In the genomic region with DNA sequence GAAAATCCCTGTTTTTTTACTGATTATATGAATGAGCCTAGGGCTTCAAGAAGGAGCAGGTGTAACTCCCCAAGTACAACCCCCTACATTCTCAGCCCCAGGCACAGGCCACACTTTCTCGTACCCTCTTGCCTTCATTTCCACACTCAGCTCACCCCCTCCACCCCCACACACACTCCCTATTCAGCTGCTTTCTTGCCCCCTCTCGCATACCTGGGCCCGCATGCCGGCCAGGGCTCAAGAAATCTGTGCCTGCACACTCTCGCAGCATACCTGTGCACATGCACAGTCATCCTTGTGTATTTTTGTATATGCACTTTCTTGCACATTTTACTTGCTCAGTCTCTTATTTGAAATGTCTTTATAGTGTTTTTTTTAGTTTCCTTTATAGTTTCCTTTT, we compare ENCODE assay signal across 11 cellular contexts. TPM values are rescaled to one million over a fixed set of nuclear protein-coding genes. Genes with fewer than 3 reads are reported as not detected.
DNase-seq lines count a peak whose midpoint lies in the region; ATAC-seq and TF ChIP-seq lines count a peak whose summit lies in the region.
"Had no signal": no experiment of that assay in that cellular context is flagged by ENCODE, and none has a peak within 500 bp of the region (broad histone marks: within the 10 kb centered on the region; RNA-seq: fewer than 3 reads in every experiment).

No MANE protein-coding gene starts in this region.

- H3K27me3 Mint-ChIP-seq in activated T-cell treated with anti-CD3 and anti-CD28 coated beads, Interleukin-2, amount 50 U/mL, for 4 hours (ENCODE audit: low read depth): peaks cover 38% of the 10 kb centered on the region
- H3K27me3 Mint-ChIP-seq in mesothelial cell of epicardium (ENCODE audit: low read depth): no peaks in the 10 kb centered on the region
- peaks cover 6% of the 10 kb centered on the region for H3K27me3 Mint-ChIP-seq in type B pancreatic cell

- no peak for DNase-seq in activated T-cell treated with anti-CD3 and anti-CD28 coated beads, Interleukin-2, amount 50 U/mL, for 4 hours
- DNase-seq in activated T-cell treated with anti-CD3 and anti-CD28 coated beads for 4 hours: no peak
- DNase-seq in breast epithelium (ENCODE audit: low spot score in 2 of 2): no peak
- DNase-seq in mesothelial cell of epicardium (ENCODE audit: low spot score in 2 of 2, unreplicated experiment in 2 of 2): no peak
- no peak for DNase-seq in type B pancreatic cell (ENCODE audit: extremely low spot score, unreplicated experiment)
- no peak for DNase-seq in putamen (ENCODE audit: low spot score)
- DNase-seq in COLO668 (lab: John Stamatoyannopoulos, UW; ENCODE audit: unreplicated experiment): no peak
- DNase-seq: activated CD4-positive, alpha-beta T cell treated with anti-CD3 and anti-CD28 coated beads for 1 hour; IMR-90; left ventricle myocardium inferior had no signal

- peak overlapping the region; percentile 99 for H3K27ac Mint-ChIP-seq in mesothelial cell of epicardium
- H3K27ac Mint-ChIP-seq in type B pancreatic cell: peak overlapping the region; percentile 97

- no peak for ATAC-seq in activated T-cell treated with anti-CD3 and anti-CD28 coated beads, Interleukin-2, amount 50 U/mL, for 4 hours
- ATAC-seq in GM18511 (IDR thresholded peaks at IDR 0.05; ENCODE audit: unreplicated experiment): no peak

- no peaks in the 10 kb centered on the region for H3K9me3 Mint-ChIP-seq in activated T-cell treated with anti-CD3 and anti-CD28 coated beads, Interleukin-2, amount 50 U/mL, for 4 hours
- H3K9me3 Mint-ChIP-seq in mesothelial cell of epicardium (no peaks in the 10 kb centered on the region), type B pancreatic cell (no peaks in the 10 kb centered on the region)

- no peaks in the 10 kb centered on the region for H3K36me3 ChIP-seq in breast epithelium
- H3K36me3 ChIP-seq: left ventricle myocardium inferior had no signal

- peak overlapping the region in 2 of 3 donors; percentile 88 to 97 for H3K4me3 ChIP-seq in breast epithelium

- H3K4me1 ChIP-seq in breast epithelium: peaks cover 0 to 17% of the 10 kb centered on the region in 2 donors

- TF ChIP-seq POLR2A in breast epithelium (IDR thresholded peaks at IDR 0.05): no peak

- peak overlapping the region; percentile 84 for H3K4me3 Mint-ChIP-seq in activated T-cell treated with anti-CD3 and anti-CD28 coated beads, Interleukin-2, amount 50 U/mL, for 4 hours
- peak overlapping the region; percentile 95 for H3K4me3 Mint-ChIP-seq in mesothelial cell of epicardium
- peak overlapping the region; percentile 100 for H3K4me3 Mint-ChIP-seq in type B pancreatic cell

- intact Hi-C loops in breast epithelium (cut with DNase I; ENCODE audit: low total_unique reads): loop anchor here (10.0 kb wide), 1 partner anchor 442 kb away; a partner anchor contains a TSS

- H3K27ac ChIP-seq in breast epithelium: peak overlapping the region; percentile 85 to 98
- H3K27ac ChIP-seq: left ventricle myocardium inferior had no signal

- H3K9me3 ChIP-seq in breast epithelium: no peaks in the 10 kb centered on the region
- H3K9me3 ChIP-seq: left ventricle myocardium inferior had no signal

- H3K27me3 ChIP-seq in breast epithelium: no peaks in the 10 kb centered on the region

- no peak for TF ChIP-seq CTCF in breast epithelium (IDR thresholded peaks at IDR 0.05)
- TF ChIP-seq CTCF in mesothelial cell of epicardium (IDR thresholded peaks at IDR 0.05; ENCODE audit: unreplicated experiment): no peak
- no peak for TF ChIP-seq CTCF in type B pancreatic cell (conservative IDR thresholded peaks at IDR 0.05)

- peaks cover 20% of the 10 kb centered on the region for H3K4me1 Mint-ChIP-seq in activated T-cell treated with anti-CD3 and anti-CD28 coated beads, Interleukin-2, amount 50 U/mL, for 4 hours (ENCODE audit: low read depth)
- H3K4me1 Mint-ChIP-seq in mesothelial cell of epicardium (peaks cover 74% of the 10 kb centered on the region), type B pancreatic cell (ENCODE audit: unreplicated experiment) (peaks cover 52% of the 10 kb centered on the region)

- H3K36me3 Mint-ChIP-seq in activated T-cell treated with anti-CD3 and anti-CD28 coated beads, Interleukin-2, amount 50 U/mL, for 4 hours (ENCODE audit: insufficient read depth): no peaks in the 10 kb centered on the region
- H3K36me3 Mint-ChIP-seq in mesothelial cell of epicardium: peaks cover 2% of the 10 kb centered on the region
- peaks cover 19% of the 10 kb centered on the region for H3K36me3 Mint-ChIP-seq in type B pancreatic cell

RNA-seq across cellular contexts. Expression of a gene that starts 2.0 kb away (rescaled TPM):
- total RNA-seq in activated T-cell treated with anti-CD3 and anti-CD28 coated beads, Interleukin-2, amount 50 U/mL, for 4 hours: under 1 TPM; 0.86 to 0.95 (median 0.92) TPM
- total RNA-seq in breast epithelium: 100 to 1,000 TPM; 109 to 149 (median 116) TPM
- 464 to 475 TPM (median 471 TPM) in 3 replicates for total RNA-seq in mesothelial cell of epicardium
- 260 and 507 TPM in 2 replicates for total RNA-seq in type B pancreatic cell (ENCODE audit: low replicate concordance)

Comparison
In these comparisons a context has a peak if more than half of its experiments do, and no peak if none do; other contexts are left out.
1. RNA of a gene that starts 2.0 kb away (total RNA-seq): 464 to 475 TPM in mesothelial cell of epicardium, 260 to 507 TPM in type B pancreatic cell and 109 to 149 TPM in breast epithelium; 0.86 to 0.95 TPM in activated T-cell treated with anti-CD3 and anti-CD28 coated beads, Interleukin-2, amount 50 U/mL, for 4 hours; every median in the first group is over 10 times any median in the second.
2. Peak in every context shown above with its lines, with median percentiles within 50 percentile points of each other: H3K4me3 Mint-ChIP-seq.